In the genomic region with DNA sequence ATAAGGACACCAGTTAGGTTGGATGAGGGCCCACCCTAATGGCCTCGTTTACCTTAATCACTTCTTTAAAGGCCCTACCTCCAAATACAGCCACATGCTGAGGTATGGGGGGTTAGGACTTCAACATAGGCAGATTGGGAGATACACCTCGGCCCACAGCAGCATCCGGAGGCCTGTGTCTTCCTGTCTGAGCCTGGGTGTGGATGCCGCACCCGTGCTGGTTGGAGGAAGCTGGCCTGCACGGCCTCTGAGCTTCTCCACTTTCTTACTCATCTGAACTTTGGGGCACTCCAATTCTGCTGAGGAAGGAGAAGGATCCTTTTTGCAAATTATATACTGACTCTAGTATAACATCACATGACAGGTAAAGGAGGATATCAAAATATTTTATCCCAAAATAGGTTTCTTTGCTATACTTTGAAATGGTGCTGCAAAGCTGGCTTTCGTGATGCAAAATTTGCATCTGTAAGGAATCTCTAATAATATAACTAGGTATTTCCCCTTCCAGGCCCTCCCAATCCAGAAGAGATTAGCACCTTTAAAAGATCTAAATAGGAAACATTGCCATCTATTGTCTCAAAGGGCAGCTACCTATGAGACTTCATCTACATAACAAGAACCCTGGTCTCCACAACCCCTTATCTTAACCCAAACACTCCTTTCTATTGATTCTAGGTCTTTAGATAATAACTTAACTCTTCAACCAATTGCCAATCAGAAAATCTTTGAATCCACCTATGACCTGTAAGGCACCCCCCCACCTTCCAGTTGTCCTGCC, we compare ENCODE assay signal across 1 cellular context.
TF ChIP-seq lines count a peak whose summit lies in the region.

No MANE protein-coding gene starts in this region.

TF ChIP-seq in GM23338, 12 proteins besides CTCF, POLR2A, EP300 and RAD21 (continued from another document):
- TF ChIP-seq, protein P1, sequence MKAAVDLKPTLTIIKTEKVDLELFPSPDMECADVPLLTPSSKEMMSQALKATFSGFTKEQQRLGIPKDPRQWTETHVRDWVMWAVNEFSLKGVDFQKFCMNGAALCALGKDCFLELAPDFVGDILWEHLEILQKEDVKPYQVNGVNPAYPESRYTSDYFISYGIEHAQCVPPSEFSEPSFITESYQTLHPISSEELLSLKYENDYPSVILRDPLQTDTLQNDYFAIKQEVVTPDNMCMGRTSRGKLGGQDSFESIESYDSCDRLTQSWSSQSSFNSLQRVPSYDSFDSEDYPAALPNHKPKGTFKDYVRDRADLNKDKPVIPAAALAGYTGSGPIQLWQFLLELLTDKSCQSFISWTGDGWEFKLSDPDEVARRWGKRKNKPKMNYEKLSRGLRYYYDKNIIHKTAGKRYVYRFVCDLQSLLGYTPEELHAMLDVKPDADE (IDR thresholded peaks at IDR 0.05): no peak
- TF ChIP-seq EZH2phosphoT487 (IDR thresholded peaks at IDR 0.05; ENCODE audit: unreplicated experiment): no peak
